In genomic region chr10:11725912-11726311, GRCh38 we compare ENCODE assay signal across 14 cellular contexts. TPM values are rescaled to one million over a fixed set of nuclear protein-coding genes. Genes with fewer than 3 reads are reported as not detected.
A peak's percentile ranks its signal among the peaks of the same experiment; 100 is the strongest.
DNase-seq lines count a peak whose midpoint lies in the region; ATAC-seq and TF ChIP-seq lines count a peak whose summit lies in the region.
"Had no signal": no experiment of that assay in that cellular context is flagged by ENCODE, and none has a peak within 500 bp of the region (broad histone marks: within the 10 kb centered on the region; RNA-seq: fewer than 3 reads in every experiment).

No MANE protein-coding gene starts in this region.

- TF ChIP-seq CTCF in SU-DHL-6 (IDR thresholded peaks at IDR 0.05; ENCODE audit: insufficient read depth, low read length, poor library complexity, severe bottlenecking) (no peak), stomach (IDR thresholded peaks at IDR 0.05) (no peak), psoas muscle (IDR thresholded peaks at IDR 0.05) (no peak)

- H3K9ac ChIP-seq in SU-DHL-6 (ENCODE audit: low read length): no peak overlapping the region
- H3K9ac ChIP-seq: BLaER1 treated with 17β-estradiol and CSF1 and Interleukin-3, amounts not matched to agents 10 nM and 100 nM had no signal

- WGBS in stomach, 5 donors: 32 to 52% (median 48%) methylated on average over 10 of the region's 10 CpGs
- WGBS in psoas muscle, 3 donors: 90 to 93% (median 91%) methylated on average over 10 of the region's 10 CpGs

- DNase-seq in NCI-H748 (lab: John Stamatoyannopoulos, UW; ENCODE audit: unreplicated experiment) (peak; percentile 15), NCI-H748 treated with DMSO at 0.1 percent for 48 hours (lab: John Stamatoyannopoulos, UW) (no peak), NCI-H146 treated with DMSO at 0.1 percent for 48 hours (lab: John Stamatoyannopoulos, UW; ENCODE audit: unreplicated experiment) (peak; percentile 36), stomach (peak; percentile 71), putamen (ENCODE audit: low spot score) (no peak), psoas muscle (no peak)
- DNase-seq: 8988T, NCI-H1105 treated with DMSO at 0.1 percent for 48 hours, NCI-H2081 treated with DMSO at 0.1 percent for 48 hours, Right ventricle myocardium superior had no signal

- H3K4me3 ChIP-seq in SU-DHL-6 (ENCODE audit: insufficient read depth, low read length, poor library complexity, severe bottlenecking): no peak overlapping the region
- no peak overlapping the region for H3K4me3 ChIP-seq in stomach
- no peak overlapping the region for H3K4me3 ChIP-seq in psoas muscle
- H3K4me3 ChIP-seq: BLaER1 treated with 17β-estradiol and CSF1 and Interleukin-3, amounts not matched to agents 10 nM and 100 nM; SK-N-MC had no signal

- H3F3A ChIP-seq in SU-DHL-6 (ENCODE audit: insufficient read depth): no peaks in the 10 kb centered on the region

- intact Hi-C loops in stomach (cut with DNase I; ENCODE audit: low total_unique reads) (no loop called here), psoas muscle (cut with DNase I) (loop anchor here (10.0 kb wide), 1 partner anchor 211 kb away; no protein-coding TSS in a partner anchor)

- no peaks in the 10 kb centered on the region for H3K9me2 ChIP-seq in SU-DHL-6 (replicated peaks; ENCODE audit: insufficient read depth, low read length)

- ATAC-seq in psoas muscle: no peak

- H3K36me3 ChIP-seq in SU-DHL-6 (ENCODE audit: low read length): no peaks in the 10 kb centered on the region
- no peaks in the 10 kb centered on the region for H3K36me3 ChIP-seq in stomach
- H3K36me3 ChIP-seq in psoas muscle (ENCODE audit: insufficient read depth in 1 of 2, low read depth in 1 of 2): no peaks in the 10 kb centered on the region
- H3K36me3 ChIP-seq: BLaER1 treated with 17β-estradiol and CSF1 and Interleukin-3, amounts not matched to agents 10 nM and 100 nM had no signal

- no peaks in the 10 kb centered on the region for H3K27me3 ChIP-seq in SU-DHL-6 (ENCODE audit: low read length)
- no peaks in the 10 kb centered on the region for H3K27me3 ChIP-seq in stomach
- H3K27me3 ChIP-seq in psoas muscle (ENCODE audit: insufficient read depth in 3 of 3, low read length in 2 of 3): peaks cover 0 to 10% (median 7%) of the 10 kb centered on the region in 3 donors
- H3K27me3 ChIP-seq: BLaER1 treated with 17β-estradiol and CSF1 and Interleukin-3, amounts not matched to agents 10 nM and 100 nM had no signal

- no peak for TF ChIP-seq POLR2A in stomach (IDR thresholded peaks at IDR 0.05)

- H4K20me1 ChIP-seq in SU-DHL-6 (ENCODE audit: low read depth, low read length): no peaks in the 10 kb centered on the region
- H4K20me1 ChIP-seq: BLaER1 treated with 17β-estradiol and CSF1 and Interleukin-3, amounts not matched to agents 10 nM and 100 nM had no signal

- peak overlapping the region; percentile 9 for H2AFZ ChIP-seq in SU-DHL-6 (ENCODE audit: low read depth, low read length, severe bottlenecking)

- no peak overlapping the region for H3K4me2 ChIP-seq in SU-DHL-6 (ENCODE audit: low read depth, low read length, poor library complexity, severe bottlenecking)
- H3K4me2 ChIP-seq: BLaER1 treated with 17β-estradiol and CSF1 and Interleukin-3, amounts not matched to agents 10 nM and 100 nM had no signal

- H3K4me1 ChIP-seq in stomach (peaks cover 0 to 12% (median 3%) of the 10 kb centered on the region in 4 donors), psoas muscle (no peaks in the 10 kb centered on the region)

- no peaks in the 10 kb centered on the region for H3K79me2 ChIP-seq in SU-DHL-6 (ENCODE audit: insufficient read depth, low read length)

- peaks cover 15% of the 10 kb centered on the region; the same call in 1 of the 2 replicates for H3K9me3 ChIP-seq in SU-DHL-6 (ENCODE audit: insufficient read depth, low read length)
- peaks cover 0 to 5% (median 0%) of the 10 kb centered on the region in 4 donors for H3K9me3 ChIP-seq in stomach
- no peaks in the 10 kb centered on the region for H3K9me3 ChIP-seq in psoas muscle

- no peak for TF ChIP-seq EP300 in stomach (IDR thresholded peaks at IDR 0.05)

- no peak overlapping the region for H3K27ac ChIP-seq in SU-DHL-6 (ENCODE audit: low read depth, low read length)
- H3K27ac ChIP-seq in stomach: peak overlapping the region in 3 of 5 donors; percentile 2 to 32 (median 18)
- H3K27ac ChIP-seq in psoas muscle: no peak overlapping the region
- H3K27ac ChIP-seq: BLaER1 treated with 17β-estradiol and CSF1 and Interleukin-3, amounts not matched to agents 10 nM and 100 nM; SK-N-MC had no signal

RNA-seq across cellular contexts. Expression of gene ECHDC3, which starts 16.3 kb away (rescaled TPM):
- total RNA-seq in stomach (10 to 100 TPM in 4 of 5 donors, under 1 TPM in 1; 0.58 to 70.6 (median 15.6) TPM), psoas muscle (100 to 1,000 TPM in 2 of 4 donors, 10 to 100 TPM in 2; 39.9 to 146 (median 84.6) TPM)
- polyA plus RNA-seq in stomach (10 to 100 TPM; 29.5 to 34.8 (median 31.9) TPM), psoas muscle (100 to 1,000 TPM in 1 of 3 donors, 10 to 100 TPM in 2; 55.8 to 119 (median 66.9) TPM)
- total RNA-seq: M059J had no signal

Comparison
In these comparisons a context has a peak if more than half of its experiments do, and no peak if none do; other contexts are left out.
1. DNase-seq: peak in NCI-H748 (single experiment), NCI-H146 treated with DMSO at 0.1 percent for 48 hours (single experiment) and stomach (single experiment); none in NCI-H748 treated with DMSO at 0.1 percent for 48 hours (single experiment), putamen (single experiment) and psoas muscle (0 of 2).
2. H3K27ac ChIP-seq: peak in stomach (3 of 5); none in SU-DHL-6 (single experiment) and psoas muscle (single experiment).